In the genomic region with DNA sequence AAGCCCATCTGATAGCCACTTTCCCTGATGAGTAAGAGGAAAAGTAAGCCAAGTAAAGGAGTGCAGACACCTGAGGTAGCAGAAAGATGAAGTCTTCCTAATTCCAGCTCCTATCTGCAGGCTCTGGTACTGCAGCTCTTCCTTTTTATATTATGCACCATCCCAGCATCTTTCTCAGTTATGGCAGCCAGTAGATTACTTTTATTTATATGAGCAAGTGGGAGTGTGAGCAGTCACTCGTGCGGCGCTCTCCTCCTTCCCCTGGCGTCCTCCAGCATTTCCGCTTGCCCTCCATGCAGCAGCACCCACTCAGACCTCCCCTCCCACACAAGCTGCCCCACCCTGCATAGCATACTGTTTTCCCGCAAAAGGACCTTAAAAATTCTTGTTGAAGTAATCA, we compare ENCODE assay signal across 10 cellular contexts.
DNase-seq lines count a peak whose midpoint lies in the region; ATAC-seq and TF ChIP-seq lines count a peak whose summit lies in the region.
"Had no signal": no experiment of that assay in that cellular context is flagged by ENCODE, and none has a peak within 500 bp of the region (broad histone marks: within the 10 kb centered on the region; RNA-seq: fewer than 3 reads in every experiment).

No MANE protein-coding gene starts in this region.

- H3K4me1 ChIP-seq in Loucy (ENCODE audit: insufficient read depth, low read length, poor library complexity, severe bottlenecking) = peaks cover 12% of the 10 kb centered on the region

- H3K9ac ChIP-seq in Loucy (ENCODE audit: low read depth, low read length, poor library complexity, severe bottlenecking) = no peak overlapping the region

- DNase-seq in GM06990 (ENCODE audit: extremely low read depth, insufficient read length) = no peak
- no peak for DNase-seq in chondrocyte (ENCODE audit: low spot score)
- DNase-seq in osteocyte (ENCODE audit: extremely low spot score, unreplicated experiment) = no peak
- no peak for DNase-seq in effector memory CD8-positive, alpha-beta T cell
- no peak for DNase-seq in NOMO-1 treated with DMSO at 0.1 percent for 48 hours (lab: John Stamatoyannopoulos, UW; ENCODE audit: unreplicated experiment)
- DNase-seq: stimulated activated naive CD4-positive, alpha-beta T cell had no signal

- H3K27ac Mint-ChIP-seq in chondrocyte (ENCODE audit: unreplicated experiment) (no peak overlapping the region), osteocyte (ENCODE audit: unreplicated experiment) (no peak overlapping the region)
- H3K27ac Mint-ChIP-seq in effector memory CD8-positive, alpha-beta T cell = no peak overlapping the region
- H3K27ac Mint-ChIP-seq: activated T-helper 2 cell treated with anti-CD3 and anti-CD28 coated beads, Interferon-gamma antibody, Interleukin-2, Interleukin-4, amounts not matched to agents 10 μg/mL and 5 μg/mL and 100 μg/mL, durations not matched to agents 14 hours and 24 hours and 36 hours had no signal

- H3K36me3 Mint-ChIP-seq in chondrocyte (ENCODE audit: low read depth) = peaks cover 5% of the 10 kb centered on the region
- no peaks in the 10 kb centered on the region for H3K36me3 Mint-ChIP-seq in osteocyte (ENCODE audit: unreplicated experiment)
- peaks cover 4% of the 10 kb centered on the region for H3K36me3 Mint-ChIP-seq in effector memory CD8-positive, alpha-beta T cell (ENCODE audit: insufficient read depth)

- no peak for ATAC-seq in effector memory CD8-positive, alpha-beta T cell (replicated peaks)
- no peak for ATAC-seq in HG03520 (IDR thresholded peaks at IDR 0.05; ENCODE audit: unreplicated experiment)

- no peaks in the 10 kb centered on the region for H3K27me3 Mint-ChIP-seq in chondrocyte (ENCODE audit: low read depth)
- no peaks in the 10 kb centered on the region for H3K27me3 Mint-ChIP-seq in osteocyte (ENCODE audit: unreplicated experiment)
- H3K27me3 Mint-ChIP-seq in effector memory CD8-positive, alpha-beta T cell = no peaks in the 10 kb centered on the region

- H4K20me1 ChIP-seq in Loucy (ENCODE audit: insufficient read depth, low read length, poor library complexity, severe bottlenecking) = no peaks in the 10 kb centered on the region

- no peaks in the 10 kb centered on the region for H3F3A ChIP-seq in Loucy (ENCODE audit: low read depth)

- no peaks in the 10 kb centered on the region for H3K79me2 ChIP-seq in Loucy (ENCODE audit: insufficient read depth, low read length)

- H3K9me3 Mint-ChIP-seq in chondrocyte (ENCODE audit: low read depth) = peaks cover 13% of the 10 kb centered on the region
- peaks cover 21% of the 10 kb centered on the region for H3K9me3 Mint-ChIP-seq in osteocyte (ENCODE audit: unreplicated experiment)
- peaks cover 2 to 6% of the 10 kb centered on the region in 2 donors for H3K9me3 Mint-ChIP-seq in effector memory CD8-positive, alpha-beta T cell

- H3K9me2 ChIP-seq in Loucy (replicated peaks; ENCODE audit: low read depth, low read length) = no peaks in the 10 kb centered on the region

- peak; percentile 10 for TF ChIP-seq CTCF in GM06990 (IDR thresholded peaks at IDR 0.05; ENCODE audit: insufficient read depth, low read length, poor library complexity, severe bottlenecking)
- peak; percentile 55 for TF ChIP-seq CTCF in Loucy (conservative IDR thresholded peaks at IDR 0.05; ENCODE audit: low read length)
- peak; percentile 51 for TF ChIP-seq CTCF in chondrocyte (IDR thresholded peaks at IDR 0.05)
- TF ChIP-seq CTCF in osteocyte (IDR thresholded peaks at IDR 0.05) = peak; percentile 30

- no peaks in the 10 kb centered on the region for H3K27me3 ChIP-seq in GM06990 (replicated peaks; ENCODE audit: control insufficient read depth, insufficient read depth, low read length)
- no peaks in the 10 kb centered on the region for H3K27me3 ChIP-seq in Loucy (ENCODE audit: insufficient read depth, low read length, poor library complexity, severe bottlenecking)

- peaks cover 5% of the 10 kb centered on the region for H3K4me1 Mint-ChIP-seq in chondrocyte (ENCODE audit: low read depth)
- no peaks in the 10 kb centered on the region for H3K4me1 Mint-ChIP-seq in osteocyte (ENCODE audit: unreplicated experiment)
- peaks cover 32 to 45% of the 10 kb centered on the region in 2 donors for H3K4me1 Mint-ChIP-seq in effector memory CD8-positive, alpha-beta T cell (ENCODE audit: low read depth in 2 of 2)

- no peaks in the 10 kb centered on the region for H3K9me3 ChIP-seq in Loucy (ENCODE audit: insufficient read depth, low read depth, low read length)

- H3K36me3 ChIP-seq in GM06990 (ENCODE audit: control insufficient read depth, insufficient read depth, low read length) = no peaks in the 10 kb centered on the region
- H3K36me3 ChIP-seq in Loucy (ENCODE audit: insufficient read depth, low read length) = no peaks in the 10 kb centered on the region

- H3K4me3 ChIP-seq in GM06990 (replicated peaks; ENCODE audit: low read depth, low read length) (no peak overlapping the region), Loucy (ENCODE audit: low read length, poor library complexity, severe bottlenecking) (no peak overlapping the region)
- H3K4me3 ChIP-seq: coronary artery had no signal

- H3K4me3 Mint-ChIP-seq in chondrocyte (ENCODE audit: unreplicated experiment) = no peak overlapping the region
- H3K4me3 Mint-ChIP-seq in osteocyte (ENCODE audit: unreplicated experiment) = no peak overlapping the region
- peak overlapping the region in 1 of 2 donors; percentile 17 for H3K4me3 Mint-ChIP-seq in effector memory CD8-positive, alpha-beta T cell

- H3K4me2 ChIP-seq in Loucy (ENCODE audit: low read depth, low read length, poor library complexity, severe bottlenecking) = no peak overlapping the region

- no peak overlapping the region for H2AFZ ChIP-seq in Loucy (ENCODE audit: low read length)
